ENCODE assay signal across 23 cellular contexts in genomic region chr6:103404799-103405198, GRCh38.
A peak's percentile ranks its signal among the peaks of the same experiment; 100 is the strongest.
DNase-seq lines count a peak whose midpoint lies in the region; ATAC-seq, FAIRE-seq and TF ChIP-seq lines count a peak whose summit lies in the region.
"Had no signal": no experiment of that assay in that cellular context is flagged by ENCODE, and none has a peak within 500 bp of the region (broad histone marks: within the 10 kb centered on the region; RNA-seq: fewer than 3 reads in every experiment).

No MANE protein-coding gene starts in this region.

- no peak overlapping the region for H2AK5ac ChIP-seq in H1 (ENCODE audit: low read depth, low read length)

- H3K9me3 Mint-ChIP-seq in GM23338, result no peaks in the 10 kb centered on the region

- peak overlapping the region; percentile 43 for H3K4me3 ChIP-seq in GM23338
- peak overlapping the region; percentile 58; the same call in 1 of the 2 replicates for H3K4me3 ChIP-seq in HUES6 (ENCODE audit: low read depth, low read length)
- H3K4me3 ChIP-seq in H1 (ENCODE audit: extremely low read depth in 1 of 4, insufficient read depth in 2 of 4, low read depth in 3 of 4, low read length in 4 of 4), result peak overlapping the region in 1 of 4 experiments; percentile 21; a peak in 1 of 8 replicates
- H3K4me3 ChIP-seq in testis, result peak overlapping the region; percentile 5 to 20
- H3K4me3 ChIP-seq: A549; BLaER1 treated with 17β-estradiol and CSF1 and Interleukin-3, amounts not matched to agents 10 nM and 100 nM had no signal

- no peaks in the 10 kb centered on the region for H3K36me3 ChIP-seq in GM23338 (ENCODE audit: insufficient read depth)
- no peaks in the 10 kb centered on the region for H3K36me3 ChIP-seq in HUES6 (ENCODE audit: control insufficient read depth, insufficient read depth, low read length)
- H3K36me3 ChIP-seq in H1 (ENCODE audit: control insufficient read depth in 2 of 4, insufficient read depth in 4 of 4, low read length in 3 of 4), result no peaks in the 10 kb centered on the region
- no peaks in the 10 kb centered on the region for H3K36me3 ChIP-seq in testis (ENCODE audit: low read depth, missing control alignments)
- H3K36me3 ChIP-seq: BE2C; BLaER1 treated with 17β-estradiol and CSF1 and Interleukin-3, amounts not matched to agents 10 nM and 100 nM had no signal

- no peak overlapping the region for H3K4ac ChIP-seq in H1 (replicated peaks; ENCODE audit: insufficient read length, low read depth, low read length)

- TF ChIP-seq EP300 in H1 (IDR thresholded peaks at IDR 0.05; ENCODE audit: borderline replicate concordance in 1 of 2, low read depth in 2 of 2, low read length in 2 of 2), result no peak

- H3K79me1 ChIP-seq in H1 (ENCODE audit: low read depth, low read length), result no peaks in the 10 kb centered on the region

- no peaks in the 10 kb centered on the region for H3K36me3 Mint-ChIP-seq in GM23338 (ENCODE audit: low read depth)
- H3K36me3 Mint-ChIP-seq: CD14-positive monocyte had no signal

- H3K27me3 ChIP-seq in GM23338 (ENCODE audit: insufficient read depth) (no peaks in the 10 kb centered on the region), HUES6 (ENCODE audit: control insufficient read depth, insufficient read depth, low read length) (no peaks in the 10 kb centered on the region), H1 (replicated peaks in 1 of 4; ENCODE audit: control insufficient read depth in 3 of 4, extremely low read depth in 1 of 4, insufficient read depth in 3 of 4, low read length in 3 of 4) (no peaks in the 10 kb centered on the region), testis (no peaks in the 10 kb centered on the region)
- H3K27me3 ChIP-seq: BE2C; BLaER1 treated with 17β-estradiol and CSF1 and Interleukin-3, amounts not matched to agents 10 nM and 100 nM had no signal

- no peak overlapping the region for H3K9ac ChIP-seq in HUES6 (ENCODE audit: low read length)
- no peak overlapping the region for H3K9ac ChIP-seq in H1 (replicated peaks in 1 of 4; ENCODE audit: extremely low read depth in 1 of 4, low read depth in 3 of 4, low read length in 3 of 4)
- H3K9ac ChIP-seq: BLaER1 treated with 17β-estradiol and CSF1 and Interleukin-3, amounts not matched to agents 10 nM and 100 nM had no signal

- H3K23me2 ChIP-seq in H1 (ENCODE audit: low read depth, low read length), result no peaks in the 10 kb centered on the region

- H4K5ac ChIP-seq in H1 (ENCODE audit: insufficient read length, low read depth, low read length), result no peak overlapping the region

- peak overlapping the region; percentile 31; the same call in 1 of the 2 replicates for H4K8ac ChIP-seq in H1 (ENCODE audit: extremely low read depth, insufficient read depth, low read length)

- H3F3A ChIP-seq in GM23338 (replicated peaks; ENCODE audit: low read depth), result no peaks in the 10 kb centered on the region

- H3K27ac ChIP-seq in GM23338 (ENCODE audit: low read depth) (no peak overlapping the region), HUES6 (ENCODE audit: low read depth, low read length) (no peak overlapping the region), H1 (ENCODE audit: low read depth, low read length) (no peak overlapping the region), testis (no peak overlapping the region)
- H3K27ac ChIP-seq: A549; BLaER1 treated with 17β-estradiol and CSF1 and Interleukin-3, amounts not matched to agents 10 nM and 100 nM had no signal

- no peak overlapping the region for H2BK20ac ChIP-seq in H1 (ENCODE audit: low read length)

- H3K27me3 Mint-ChIP-seq in GM23338 (ENCODE audit: insufficient read depth, low read depth, poor library complexity), result no peaks in the 10 kb centered on the region
- H3K27me3 Mint-ChIP-seq: CD4-positive, alpha-beta T cell had no signal

- H4K20me1 ChIP-seq in GM23338 (replicated peaks; ENCODE audit: insufficient read depth) (no peaks in the 10 kb centered on the region), H1 (replicated peaks in 1 of 2; ENCODE audit: control insufficient read depth in 1 of 2, insufficient read depth in 2 of 2, low read length in 2 of 2) (no peaks in the 10 kb centered on the region)
- H4K20me1 ChIP-seq: BLaER1 treated with 17β-estradiol and CSF1 and Interleukin-3, amounts not matched to agents 10 nM and 100 nM had no signal

- H3K4me2 ChIP-seq in GM23338, result peak overlapping the region; percentile 68
- peak overlapping the region in 1 of 2 experiments; percentile 47; a peak in 2 of 4 replicates for H3K4me2 ChIP-seq in H1 (ENCODE audit: insufficient read depth in 1 of 2, low read depth in 2 of 2, low read length in 2 of 2)
- H3K4me2 ChIP-seq: A549; BLaER1 treated with 17β-estradiol and CSF1 and Interleukin-3, amounts not matched to agents 10 nM and 100 nM had no signal

- POLR2A ChIA-PET in H1 (lab: Charles Lee; ENCODE audit: partially characterized antibody), result no interaction called here

- H3K4me3 Mint-ChIP-seq in GM23338, result peak overlapping the region; percentile 58; the same call in 1 of the 3 replicates
- H3K4me3 Mint-ChIP-seq: CD14-positive monocyte; CD4-positive, alpha-beta T cell had no signal

- intact Hi-C loops in testis (cut with DNase I; ENCODE audit: low total_unique reads), result no loop called here

- H3K23ac ChIP-seq in H1 (ENCODE audit: insufficient read length), result no peak overlapping the region

- no peak overlapping the region for H3K18ac ChIP-seq in H1 (ENCODE audit: extremely low read depth, low read length)

- no peak overlapping the region for H2BK15ac ChIP-seq in H1 (ENCODE audit: low read length)

- CTCF ChIA-PET in H1 (lab: Charles Lee; ENCODE audit: partially characterized antibody), result interaction anchor here (0.7 kb wide), 1 partner anchor 10 kb away, joined by 3 read pairs; no protein-coding TSS in a partner anchor

- H2AFZ ChIP-seq in GM23338 (peak overlapping the region; percentile 89), H1 (ENCODE audit: low read length) (peak overlapping the region; percentile 79; the same call in 1 of the 2 replicates)

- H3K9me3 ChIP-seq in HUES6 (ENCODE audit: control insufficient read depth, insufficient read depth, low read depth, low read length), result no peaks in the 10 kb centered on the region
- no peaks in the 10 kb centered on the region for H3K9me3 ChIP-seq in H1 (ENCODE audit: insufficient read depth in 2 of 2, low read depth in 1 of 2, low read length in 1 of 2)
- no peaks in the 10 kb centered on the region for H3K9me3 ChIP-seq in testis
- H3K9me3 ChIP-seq: A549; BE2C; BLaER1 treated with 17β-estradiol and CSF1 and Interleukin-3, amounts not matched to agents 10 nM and 100 nM had no signal

- TF ChIP-seq POLR2A in H1 (IDR thresholded peaks at IDR 0.05; ENCODE audit: control extremely low read depth in 1 of 2, low read depth in 2 of 2, low read length in 2 of 2), result no peak
- TF ChIP-seq POLR2A in testis (IDR thresholded peaks at IDR 0.05), result no peak

- ATAC-seq in GM23338, result peak; percentile 65
- ATAC-seq: A549 had no signal

- no peak overlapping the region for H4K91ac ChIP-seq in H1 (replicated peaks; ENCODE audit: insufficient read length, low read length)

- H2BK120ac ChIP-seq in H1 (replicated peaks; ENCODE audit: low read depth, low read length), result no peak overlapping the region

- H3K4me1 ChIP-seq in GM23338 (ENCODE audit: insufficient read depth), result no peaks in the 10 kb centered on the region
- peaks cover 3% of the 10 kb centered on the region; the same call in 1 of the 2 replicates for H3K4me1 ChIP-seq in HUES6 (ENCODE audit: control insufficient read depth, insufficient read depth, low read length)
- H3K4me1 ChIP-seq in H1 (replicated peaks in 1 of 4; ENCODE audit: control insufficient read depth in 3 of 4, insufficient read depth in 4 of 4, low read length in 3 of 4), result peaks cover 0 to 4% (median 0%) of the 10 kb centered on the region in 4 experiments; a peak in 1 of 7 replicates
- no peaks in the 10 kb centered on the region for H3K4me1 ChIP-seq in testis
- H3K4me1 ChIP-seq: A549; BLaER1 treated with 17β-estradiol and CSF1 and Interleukin-3, amounts not matched to agents 10 nM and 100 nM had no signal

- 95% methylated on average over 8 of the region's 8 CpGs; no CpG with 5 or more reads in 1 of the 2 experiments for WGBS in H1 (ENCODE audit: extremely low coverage in 1 of 2, insufficient coverage in 1 of 2, insufficient read length in 1 of 2, insufficient replicate concordance in 2 of 2, low coverage in 1 of 2, low lambda C conversion rate in 2 of 2, missing lambda C conversion rate in 1 of 2), 2 experiments
- WGBS in testis, 2 donors, result 77 to 87% methylated on average over 8 of the region's 8 CpGs

- no peak overlapping the region for H2BK5ac ChIP-seq in H1 (ENCODE audit: low read depth, low read length)

- no peak for TF ChIP-seq CTCF in GM23338 (conservative IDR thresholded peaks at IDR 0.05; ENCODE audit: low read depth in 2 of 2)
- no peak for TF ChIP-seq CTCF in H1 (IDR thresholded peaks at IDR 0.05; ENCODE audit: control extremely low read depth in 1 of 3, insufficient read depth in 1 of 3, low read depth in 1 of 3, low read length in 3 of 3)
- TF ChIP-seq CTCF in testis (IDR thresholded peaks at IDR 0.05), result no peak

- H3K56ac ChIP-seq in H1 (replicated peaks; ENCODE audit: insufficient read length, low read depth, low read length), result no peak overlapping the region

- H3K9me2 ChIP-seq in GM23338 (ENCODE audit: insufficient read depth), result no peaks in the 10 kb centered on the region

- H3K4me1 Mint-ChIP-seq in GM23338, result 0 out of 3 replicates have a peak, but pooled peaks cover 5% of the 10 kb centered on the region
- H3K4me1 Mint-ChIP-seq: CD14-positive monocyte had no signal

- H3K79me2 ChIP-seq in GM23338 (replicated peaks; ENCODE audit: insufficient read depth), result no peaks in the 10 kb centered on the region
- no peaks in the 10 kb centered on the region for H3K79me2 ChIP-seq in H1 (ENCODE audit: control insufficient read depth in 1 of 2, insufficient read depth in 2 of 2, low read length in 2 of 2)

- no peak overlapping the region for H2BK12ac ChIP-seq in H1 (ENCODE audit: low read depth, low read length)

- TF ChIP-seq RAD21 in H1 (IDR thresholded peaks at IDR 0.05 in 1 of 2, conservative IDR thresholded peaks at IDR 0.05 in 1 of 2; ENCODE audit: low read depth in 2 of 2, low read length in 2 of 2), result no peak

- FAIRE-seq in H1 (lab: Jason Lieb, UNC), result no peak
- FAIRE-seq: A549, GM12891, GM18507 had no signal

- H3K14ac ChIP-seq in H1 (ENCODE audit: insufficient read length), result no peak overlapping the region

- H3K27ac Mint-ChIP-seq in GM23338, result no peak overlapping the region
- H3K27ac Mint-ChIP-seq: CD4-positive, alpha-beta T cell had no signal

- DNase-seq in GM23338 (ENCODE audit: low spot score) (peak; percentile 8), H1 (ENCODE audit: low read depth in 1 of 2, low spot score in 2 of 2) (no peak), testis (no peak), NCI-H2107 treated with DMSO at 0.1 percent for 48 hours (lab: John Stamatoyannopoulos, UW; ENCODE audit: unreplicated experiment) (no peak), GM19238 (ENCODE audit: insufficient read length, low spot score) (no peak), NCI-H146 treated with DMSO at 0.1 percent for 48 hours (lab: John Stamatoyannopoulos, UW; ENCODE audit: unreplicated experiment) (no peak)
- DNase-seq: 8988T; ACHN; AML-193; BE2C; Calu3; CD4-positive, alpha-beta T cell; COR-L47; DMS53; DMS79 treated with DMSO at 0.1 percent for 48 hours; GF-D8; HCEC 1CT had no signal

TF ChIP-seq in GM23338, 12 proteins besides CTCF, POLR2A, EP300 and RAD21:
- no peak for TF ChIP-seq NANOG (IDR thresholded peaks at IDR 0.05; ENCODE audit: borderline replicate concordance)
- TF ChIP-seq STAT1 (IDR thresholded peaks at IDR 0.05; ENCODE audit: unreplicated experiment), result no peak
